ENCODE assay signal across 19 cellular contexts in genomic region chr2:233009661-233010060, GRCh38. TPM values are rescaled to one million over a fixed set of nuclear protein-coding genes. Genes with fewer than 3 reads are reported as not detected.
DNase-seq lines count a peak whose midpoint lies in the region; ATAC-seq and TF ChIP-seq lines count a peak whose summit lies in the region.
"Had no signal": no experiment of that assay in that cellular context is flagged by ENCODE, and none has a peak within 500 bp of the region (broad histone marks: within the 10 kb centered on the region; RNA-seq: fewer than 3 reads in every experiment).

No MANE protein-coding gene starts in this region.

- no peaks in the 10 kb centered on the region for H3K27me3 ChIP-seq in upper lobe of right lung
- H3K27me3 ChIP-seq: BLaER1 treated with 17β-estradiol and CSF1 and Interleukin-3, amounts not matched to agents 10 nM and 100 nM had no signal

- H3K27ac ChIP-seq in upper lobe of right lung, result no peak overlapping the region
- H3K27ac ChIP-seq: 22Rv1; BLaER1 treated with 17β-estradiol and CSF1 and Interleukin-3, amounts not matched to agents 10 nM and 100 nM had no signal

- H3K27me3 Mint-ChIP-seq in activated CD8-positive, alpha-beta memory T cell treated with anti-CD3 and anti-CD28 coated beads, Interleukin-2, amount 10 ng/mL, durations not matched to agents 7 days and 5 days, result peaks cover 10% of the 10 kb centered on the region
- H3K27me3 Mint-ChIP-seq in osteocyte (ENCODE audit: unreplicated experiment), result peaks cover 37% of the 10 kb centered on the region

- H3K9me3 ChIP-seq in upper lobe of right lung, result no peaks in the 10 kb centered on the region
- H3K9me3 ChIP-seq: BE2C; BLaER1 treated with 17β-estradiol and CSF1 and Interleukin-3, amounts not matched to agents 10 nM and 100 nM had no signal

- H3K9me3 Mint-ChIP-seq in activated CD8-positive, alpha-beta memory T cell treated with anti-CD3 and anti-CD28 coated beads, Interleukin-2, amount 10 ng/mL, durations not matched to agents 7 days and 5 days (ENCODE audit: low read depth), result no peaks in the 10 kb centered on the region
- H3K9me3 Mint-ChIP-seq in osteocyte (ENCODE audit: unreplicated experiment), result no peaks in the 10 kb centered on the region
- H3K9me3 Mint-ChIP-seq: CD4-positive, alpha-beta memory T cell; GM23338; H9 had no signal

- no peaks in the 10 kb centered on the region for H3K36me3 ChIP-seq in upper lobe of right lung
- H3K36me3 ChIP-seq: BE2C; BLaER1 treated with 17β-estradiol and CSF1 and Interleukin-3, amounts not matched to agents 10 nM and 100 nM had no signal

- DNase-seq in activated CD8-positive, alpha-beta memory T cell treated with anti-CD3 and anti-CD28 coated beads, Interleukin-2, amount 10 ng/mL, durations not matched to agents 7 days and 5 days, result peak; percentile 16
- DNase-seq in activated CD8-positive, alpha-beta memory T cell treated with anti-CD3 and anti-CD28 coated beads for 24 hours, result no peak
- DNase-seq in osteocyte (ENCODE audit: extremely low spot score, unreplicated experiment), result peak; percentile 63
- peak; percentile 25 for DNase-seq in upper lobe of right lung
- DNase-seq in NCI-H510A (lab: John Stamatoyannopoulos, UW), result no peak
- DNase-seq in Ammon's horn (ENCODE audit: low spot score), result no peak
- DNase-seq in activated T-cell treated with anti-CD3 and anti-CD28 coated beads, Interleukin-2, amount 50 U/mL, for 1 hour, result no peak
- DNase-seq: BE2C; Calu3; CD4-positive, alpha-beta memory T cell; COR-L47; DMS53; DND-41; H9 had no signal

- ATAC-seq in activated CD8-positive, alpha-beta memory T cell treated with anti-CD3 and anti-CD28 coated beads, Interleukin-2, amount 10 ng/mL, durations not matched to agents 7 days and 5 days, result no peak
- no peak for ATAC-seq in upper lobe of right lung
- ATAC-seq: GM23338, HCT116 had no signal

- no peak overlapping the region for H3K27ac Mint-ChIP-seq in activated CD8-positive, alpha-beta memory T cell treated with anti-CD3 and anti-CD28 coated beads, Interleukin-2, amount 10 ng/mL, durations not matched to agents 7 days and 5 days
- no peak overlapping the region for H3K27ac Mint-ChIP-seq in osteocyte (ENCODE audit: unreplicated experiment)
- H3K27ac Mint-ChIP-seq: GM23338, H9 had no signal

- intact Hi-C loops in upper lobe of right lung (cut with DNase I), result no loop called here

- H3K36me3 Mint-ChIP-seq in activated CD8-positive, alpha-beta memory T cell treated with anti-CD3 and anti-CD28 coated beads, Interleukin-2, amount 10 ng/mL, durations not matched to agents 7 days and 5 days, result no peaks in the 10 kb centered on the region
- no peaks in the 10 kb centered on the region for H3K36me3 Mint-ChIP-seq in osteocyte (ENCODE audit: unreplicated experiment)
- H3K36me3 Mint-ChIP-seq: CD4-positive, alpha-beta memory T cell had no signal

- H3K4me1 ChIP-seq in upper lobe of right lung, result peaks cover 3% of the 10 kb centered on the region
- H3K4me1 ChIP-seq: BE2C had no signal

- H3K4me3 Mint-ChIP-seq in activated CD8-positive, alpha-beta memory T cell treated with anti-CD3 and anti-CD28 coated beads, Interleukin-2, amount 10 ng/mL, durations not matched to agents 7 days and 5 days, result no peak overlapping the region
- H3K4me3 Mint-ChIP-seq in osteocyte (ENCODE audit: unreplicated experiment), result no peak overlapping the region
- H3K4me3 Mint-ChIP-seq: CD4-positive, alpha-beta memory T cell; GM23338; H9 had no signal

- CTCF ChIA-PET in activated CD8-positive, alpha-beta memory T cell treated with anti-CD3 and anti-CD28 coated beads, Interleukin-2, amount 10 ng/mL, durations not matched to agents 7 days and 5 days (lab: Charles Lee), result no interaction called here

- no peaks in the 10 kb centered on the region for H3K4me1 Mint-ChIP-seq in activated CD8-positive, alpha-beta memory T cell treated with anti-CD3 and anti-CD28 coated beads, Interleukin-2, amount 10 ng/mL, durations not matched to agents 7 days and 5 days
- no peaks in the 10 kb centered on the region for H3K4me1 Mint-ChIP-seq in osteocyte (ENCODE audit: unreplicated experiment)
- H3K4me1 Mint-ChIP-seq: CD4-positive, alpha-beta memory T cell; GM23338; H9 had no signal

- no peak for TF ChIP-seq CTCF in osteocyte (IDR thresholded peaks at IDR 0.05)
- TF ChIP-seq CTCF in upper lobe of right lung (IDR thresholded peaks at IDR 0.05), result no peak

- no peak overlapping the region for H3K4me3 ChIP-seq in upper lobe of right lung
- H3K4me3 ChIP-seq: BLaER1 treated with 17β-estradiol and CSF1 and Interleukin-3, amounts not matched to agents 10 nM and 100 nM; GM23338 had no signal

RNA-seq across cellular contexts. Expression of gene NGEF, which starts 3.4 kb away (rescaled TPM):
- total RNA-seq in activated CD8-positive, alpha-beta memory T cell treated with anti-CD3 and anti-CD28 coated beads, Interleukin-2, amount 10 ng/mL, durations not matched to agents 7 days and 5 days, result not detected
- 0.26 and 0.27 TPM in 2 replicates for total RNA-seq in osteocyte
- not detected for total RNA-seq in upper lobe of right lung
- total RNA-seq: CD4-positive, alpha-beta memory T cell had no signal

RNA-seq across cellular contexts. Expression of gene NEU2, which starts 22.8 kb away (rescaled TPM):
- not detected for total RNA-seq in activated CD8-positive, alpha-beta memory T cell treated with anti-CD3 and anti-CD28 coated beads, Interleukin-2, amount 10 ng/mL, durations not matched to agents 7 days and 5 days
- total RNA-seq in osteocyte (not detected in 2 replicates), upper lobe of right lung (not detected)
- total RNA-seq: Calu3; CD4-positive, alpha-beta memory T cell; GM23338; H4; H9 had no signal

RNA-seq across cellular contexts. Expression of gene INPP5D, which starts 50.5 kb away (rescaled TPM):
- 100 to 1,000 TPM; 140 to 152 TPM for total RNA-seq in activated CD8-positive, alpha-beta memory T cell treated with anti-CD3 and anti-CD28 coated beads, Interleukin-2, amount 10 ng/mL, durations not matched to agents 7 days and 5 days
- total RNA-seq in osteocyte (0.31 and 0.40 TPM in 2 replicates), upper lobe of right lung (33.3 TPM)
- total RNA-seq: Calu3 had no signal

Comparison
In these comparisons a context has a peak if more than half of its experiments do, and no peak if none do; other contexts are left out.
1. DNase-seq: peak in activated CD8-positive, alpha-beta memory T cell treated with anti-CD3 and anti-CD28 coated beads, Interleukin-2, amount 10 ng/mL, durations not matched to agents 7 days and 5 days (single experiment), osteocyte (single experiment) and upper lobe of right lung (single experiment); none in activated CD8-positive, alpha-beta memory T cell treated with anti-CD3 and anti-CD28 coated beads for 24 hours (single experiment), NCI-H510A (single experiment), Ammon's horn (single experiment) and activated T-cell treated with anti-CD3 and anti-CD28 coated beads, Interleukin-2, amount 50 U/mL, for 1 hour (single experiment).
2. RNA of gene INPP5D, which starts 50.5 kb away (total RNA-seq): 140 to 152 TPM in activated CD8-positive, alpha-beta memory T cell treated with anti-CD3 and anti-CD28 coated beads, Interleukin-2, amount 10 ng/mL, durations not matched to agents 7 days and 5 days and 33.3 TPM in upper lobe of right lung (single experiment); 0.31 to 0.40 TPM in osteocyte; every median in the first group is over 10 times any median in the second.